8 cellular contexts compared by ENCODE assay signal in genomic region chr10:30696416-30697185, GRCh38.
A peak's percentile ranks its signal among the peaks of the same experiment; 100 is the strongest.
DNase-seq lines count a peak whose midpoint lies in the region; ATAC-seq, FAIRE-seq and TF ChIP-seq lines count a peak whose summit lies in the region.
"Not testable (repeated sequence)": the region's sequence is repeated elsewhere in the genome, so short reads cannot be mapped to it uniquely, and the experiment has no call there.

No MANE protein-coding gene starts in this region.

- BruUV-seq in OCI-LY7 (replicated peaks; lab: Mats Ljungman, UMichigan); endothelial cell of umbilical vein (replicated peaks; lab: Mats Ljungman, UMichigan): not testable (repeated sequence)

- H3K4me3 Mint-ChIP-seq in CD4-positive, alpha-beta memory T cell = peak overlapping the region in 7 of 8 donors; percentile 9 to 90 (median 77)
- not testable (repeated sequence) for H3K4me3 Mint-ChIP-seq in GM23338; activated CD4-positive, alpha-beta T cell treated with anti-CD3 and anti-CD28 coated beads, Interleukin-2, amount 10 ng/mL, durations not matched to agents 7 days and 5 days
- peak overlapping the region in 7 of 10 donors; percentile 14 to 77 (median 52) for H3K4me3 Mint-ChIP-seq in naive thymus-derived CD8-positive, alpha-beta T cell

- CTCF ChIA-PET in CD4-positive, alpha-beta memory T cell (lab: Charles Lee; ENCODE audit: partially characterized antibody) = interaction anchor here (1.2 to 15.1 kb wide), 6 partner anchors 8 to 26 kb away, joined by 3 to 279 read pairs (median 9); no protein-coding TSS in a partner anchor
- CTCF ChIA-PET in OCI-LY7 (lab: Charles Lee; ENCODE audit: unreplicated experiment) = not testable (repeated sequence)
- CTCF ChIA-PET in activated CD4-positive, alpha-beta T cell treated with anti-CD3 and anti-CD28 coated beads, Interleukin-2, amount 10 ng/mL, durations not matched to agents 7 days and 5 days (lab: Charles Lee) = interaction anchor here (0.8 to 3.7 kb wide), 6 partner anchors 8 to 71 kb away, joined by 3 to 27 read pairs (median 4); no protein-coding TSS in a partner anchor
- CTCF ChIA-PET in endothelial cell of umbilical vein (lab: Charles Lee) = interaction anchor here (1.7 to 3.4 kb wide), 3 partner anchors 9 to 26 kb away, joined by 10 to 13 read pairs (median 10); no protein-coding TSS in a partner anchor

- H4K20me1 ChIP-seq in GM23338 (replicated peaks; ENCODE audit: insufficient read depth); OCI-LY7 (ENCODE audit: insufficient read depth, low read length); endothelial cell of umbilical vein (replicated peaks; ENCODE audit: control insufficient read depth, extremely low read depth, insufficient read depth, low read length): not testable (repeated sequence)

- intact Hi-C loops in CD4-positive, alpha-beta memory T cell (cut with micrococcal nuclease) = loop anchor here (1.0 kb wide), 1 partner anchor 9 kb away; no protein-coding TSS in a partner anchor
- intact Hi-C loops in OCI-LY7 (cut with micrococcal nuclease; ENCODE audit: unreplicated experiment); endothelial cell of umbilical vein (cut with micrococcal nuclease): not testable (repeated sequence)

- peak; percentile 83 for ATAC-seq in GM23338
- ATAC-seq in activated naive CD4-positive, alpha-beta T cell treated with anti-CD3 and anti-CD28 coated beads, Interleukin-2, amount 50 U/mL, for 72 hours; naive thymus-derived CD8-positive, alpha-beta T cell: not testable (repeated sequence)

- H3K27ac ChIP-seq in CD4-positive, alpha-beta memory T cell (ENCODE audit: low read depth, low read length); GM23338 (ENCODE audit: low read depth); OCI-LY7 (ENCODE audit: low read depth, low read length, poor library complexity, severe bottlenecking); endothelial cell of umbilical vein (ENCODE audit: insufficient read depth, low read depth, low read length): not testable (repeated sequence)

- H3K9me1 ChIP-seq in endothelial cell of umbilical vein (replicated peaks; ENCODE audit: control insufficient read depth, extremely low read depth, insufficient read depth, low read length) = not testable (repeated sequence)

- not testable (repeated sequence) for H3K9me3 ChIP-seq in CD4-positive, alpha-beta memory T cell (ENCODE audit: control insufficient read depth in 1 of 2, low read length in 2 of 2); OCI-LY7 (ENCODE audit: low read length); endothelial cell of umbilical vein (replicated peaks; ENCODE audit: control insufficient read depth, insufficient read depth, low read length)

- not testable (repeated sequence) for H3K27me3 Mint-ChIP-seq in CD4-positive, alpha-beta memory T cell; GM23338 (ENCODE audit: insufficient read depth, low read depth, poor library complexity); activated CD4-positive, alpha-beta T cell treated with anti-CD3 and anti-CD28 coated beads, Interleukin-2, amount 10 ng/mL, durations not matched to agents 7 days and 5 days; naive thymus-derived CD8-positive, alpha-beta T cell

- peak; percentile 73 for FAIRE-seq in endothelial cell of umbilical vein (lab: Jason Lieb, UNC)
- FAIRE-seq in urothelium cell line (lab: Jason Lieb, UNC) = peak; percentile 46

- H3K27me3 ChIP-seq in CD4-positive, alpha-beta memory T cell (ENCODE audit: insufficient read depth, low read length); GM23338 (ENCODE audit: insufficient read depth); endothelial cell of umbilical vein (ENCODE audit: control insufficient read depth in 2 of 2, insufficient read depth in 2 of 2, low read length in 2 of 2): not testable (repeated sequence)

- H3K36me3 Mint-ChIP-seq in CD4-positive, alpha-beta memory T cell; GM23338 (ENCODE audit: low read depth); naive thymus-derived CD8-positive, alpha-beta T cell: not testable (repeated sequence)
- H3K36me3 Mint-ChIP-seq in activated CD4-positive, alpha-beta T cell treated with anti-CD3 and anti-CD28 coated beads, Interleukin-2, amount 10 ng/mL, durations not matched to agents 7 days and 5 days (ENCODE audit: low read depth) = peaks cover 34% of the 10 kb centered on the region
- H3K36me3 Mint-ChIP-seq in activated naive CD4-positive, alpha-beta T cell treated with anti-CD3 and anti-CD28 coated beads, Interleukin-2, amount 50 U/mL, for 72 hours = peaks cover 36 to 39% of the 10 kb centered on the region in 2 donors

- TF ChIP-seq CTCF in GM23338 (conservative IDR thresholded peaks at IDR 0.05; ENCODE audit: low read depth in 2 of 2) (peak; percentile 41 to 60), OCI-LY7 (conservative IDR thresholded peaks at IDR 0.05; ENCODE audit: low read length) (peak; percentile 73)
- TF ChIP-seq CTCF in endothelial cell of umbilical vein (IDR thresholded peaks at IDR 0.05; ENCODE audit: extremely low read depth in 1 of 2, insufficient read depth in 1 of 2, low read depth in 1 of 2, low read length in 2 of 2) = not testable (repeated sequence)

- not testable (repeated sequence) for H3K4me2 ChIP-seq in GM23338; OCI-LY7 (ENCODE audit: low read length); endothelial cell of umbilical vein (ENCODE audit: insufficient read depth, low read length)

- H2AFZ ChIP-seq in GM23338; OCI-LY7 (ENCODE audit: low read length); endothelial cell of umbilical vein (ENCODE audit: low read depth, low read length): not testable (repeated sequence)

- peaks cover 39 to 68% (median 54%) of the 10 kb centered on the region in 4 donors for H3K4me1 Mint-ChIP-seq in CD4-positive, alpha-beta memory T cell
- H3K4me1 Mint-ChIP-seq in GM23338 = peaks cover 28% of the 10 kb centered on the region
- H3K4me1 Mint-ChIP-seq in activated CD4-positive, alpha-beta T cell treated with anti-CD3 and anti-CD28 coated beads, Interleukin-2, amount 10 ng/mL, durations not matched to agents 7 days and 5 days = peaks cover 77% of the 10 kb centered on the region
- peaks cover 23 to 60% (median 54%) of the 10 kb centered on the region in 4 donors for H3K4me1 Mint-ChIP-seq in naive thymus-derived CD8-positive, alpha-beta T cell

- H3K9me2 ChIP-seq in GM23338 (ENCODE audit: insufficient read depth); OCI-LY7 (ENCODE audit: insufficient read depth, low read length): not testable (repeated sequence)

- not testable (repeated sequence) for H3F3A ChIP-seq in GM23338 (replicated peaks; ENCODE audit: low read depth)

- not testable (repeated sequence) for H3K4me3 ChIP-seq in CD4-positive, alpha-beta memory T cell (ENCODE audit: low read length in 2 of 2); GM23338; OCI-LY7 (ENCODE audit: low read depth, low read length, poor library complexity, severe bottlenecking); endothelial cell of umbilical vein (replicated peaks in 1 of 3; ENCODE audit: insufficient read depth in 1 of 3, low read depth in 1 of 3, low read length in 3 of 3)

- not testable (repeated sequence) for TF ChIP-seq POLR2A in endothelial cell of umbilical vein (IDR thresholded peaks at IDR 0.05; ENCODE audit: low read depth, low read length)

- peak overlapping the region; percentile 19 to 92 (median 86) for H3K27ac Mint-ChIP-seq in CD4-positive, alpha-beta memory T cell
- not testable (repeated sequence) for H3K27ac Mint-ChIP-seq in GM23338
- H3K27ac Mint-ChIP-seq in activated CD4-positive, alpha-beta T cell treated with anti-CD3 and anti-CD28 coated beads, Interleukin-2, amount 10 ng/mL, durations not matched to agents 7 days and 5 days = peak overlapping the region; percentile 94
- H3K27ac Mint-ChIP-seq in activated naive CD4-positive, alpha-beta T cell treated with anti-CD3 and anti-CD28 coated beads, Interleukin-2, amount 50 U/mL, for 72 hours = peak overlapping the region; percentile 95 to 100
- H3K27ac Mint-ChIP-seq in naive thymus-derived CD8-positive, alpha-beta T cell = peak overlapping the region in 9 of 10 donors; percentile 29 to 85 (median 71)

- not testable (repeated sequence) for H3K36me3 ChIP-seq in CD4-positive, alpha-beta memory T cell (ENCODE audit: insufficient read depth, low read length); GM23338 (ENCODE audit: insufficient read depth); OCI-LY7 (ENCODE audit: insufficient read depth, low read length); endothelial cell of umbilical vein (ENCODE audit: control insufficient read depth in 2 of 2, extremely low read depth in 1 of 2, insufficient read depth in 2 of 2, low read length in 2 of 2)

- DNase-seq in CD4-positive, alpha-beta memory T cell; OCI-LY7 (ENCODE audit: low spot score); activated CD4-positive, alpha-beta T cell treated with anti-CD3 and anti-CD28 coated beads, Interleukin-2, amount 10 ng/mL, durations not matched to agents 7 days and 5 days; activated naive CD4-positive, alpha-beta T cell treated with anti-CD3 and anti-CD28 coated beads, Interleukin-2, amount 50 U/mL, for 72 hours (ENCODE audit: low spot score in 2 of 2); endothelial cell of umbilical vein (ENCODE audit: low read depth, low spot score); naive thymus-derived CD8-positive, alpha-beta T cell; urothelium cell line (ENCODE audit: low spot score): not testable (repeated sequence)
- DNase-seq in GM23338 (ENCODE audit: low spot score) = peak; percentile 41

- not testable (repeated sequence) for H3K79me2 ChIP-seq in GM23338 (replicated peaks; ENCODE audit: insufficient read depth); endothelial cell of umbilical vein (ENCODE audit: control insufficient read depth, insufficient read depth, low read length)
- peaks cover 14% of the 10 kb centered on the region; the same call in 1 of the 2 replicates for H3K79me2 ChIP-seq in OCI-LY7 (ENCODE audit: insufficient read depth, low read depth, low read length)

- not testable (repeated sequence) for H3K9ac ChIP-seq in endothelial cell of umbilical vein (replicated peaks; ENCODE audit: extremely low read depth, insufficient read depth, low read length)

- dilution Hi-C loops in endothelial cell of umbilical vein (cut with MboI; ENCODE audit: extremely low pct_ligation_motif_present, low sequenced_read_pairs) = not testable (repeated sequence)

- POLR2A ChIA-PET in CD4-positive, alpha-beta memory T cell (lab: Charles Lee; ENCODE audit: partially characterized antibody) = interaction anchor here (3.1 kb wide), 1 partner anchor 9 kb away, joined by 18 read pairs; no protein-coding TSS in a partner anchor
- POLR2A ChIA-PET in OCI-LY7 (lab: Charles Lee); activated CD4-positive, alpha-beta T cell treated with anti-CD3 and anti-CD28 coated beads, Interleukin-2, amount 10 ng/mL, durations not matched to agents 7 days and 5 days (lab: Charles Lee); endothelial cell of umbilical vein (lab: Charles Lee): not testable (repeated sequence)
- POLR2A ChIA-PET in naive thymus-derived CD8-positive, alpha-beta T cell (lab: Charles Lee) = interaction anchor here (2.5 kb wide), 1 partner anchor 9 kb away, joined by 11 read pairs; no protein-coding TSS in a partner anchor

- H3K4me1 ChIP-seq in CD4-positive, alpha-beta memory T cell (ENCODE audit: insufficient read depth, low read length) = peaks cover 63% of the 10 kb centered on the region
- peaks cover 20% of the 10 kb centered on the region for H3K4me1 ChIP-seq in GM23338 (ENCODE audit: insufficient read depth)
- peaks cover 64% of the 10 kb centered on the region for H3K4me1 ChIP-seq in OCI-LY7 (ENCODE audit: insufficient read depth, low read length, poor library complexity, severe bottlenecking)
- H3K4me1 ChIP-seq in endothelial cell of umbilical vein (ENCODE audit: control insufficient read depth, extremely low read depth, insufficient read depth, low read length) = not testable (repeated sequence)

- H3K9me3 Mint-ChIP-seq in CD4-positive, alpha-beta memory T cell; GM23338; activated naive CD4-positive, alpha-beta T cell treated with anti-CD3 and anti-CD28 coated beads, Interleukin-2, amount 50 U/mL, for 72 hours; naive thymus-derived CD8-positive, alpha-beta T cell: not testable (repeated sequence)
- H3K9me3 Mint-ChIP-seq in activated CD4-positive, alpha-beta T cell treated with anti-CD3 and anti-CD28 coated beads, Interleukin-2, amount 10 ng/mL, durations not matched to agents 7 days and 5 days = peaks cover 15% of the 10 kb centered on the region
